16 cellular contexts compared by ENCODE assay signal in genomic region chr6:36788768-36789167, GRCh38. TPM values are rescaled to one million over a fixed set of nuclear protein-coding genes. Genes with fewer than 3 reads are reported as not detected.
DNase-seq lines count a peak whose midpoint lies in the region; ATAC-seq and TF ChIP-seq lines count a peak whose summit lies in the region.
"Had no signal": no experiment of that assay in that cellular context is flagged by ENCODE, and none has a peak within 500 bp of the region (broad histone marks: within the 10 kb centered on the region; RNA-seq: fewer than 3 reads in every experiment).

No MANE protein-coding gene starts in this region.

- no peaks in the 10 kb centered on the region for H3K9me2 ChIP-seq in Loucy (replicated peaks; ENCODE audit: low read depth, low read length)

- no CpG with 5 or more reads among the region's 4 CpGs for WGBS in neuronal stem cell (ENCODE audit: extremely low coverage in 2 of 2, insufficient read length in 2 of 2, insufficient replicate concordance in 1 of 2), 2 donors

- intact Hi-C loops in activated CD4-positive, alpha-beta T cell treated with anti-CD3 and anti-CD28 coated beads for 36 hours (cut with DNase I, micrococcal nuclease) = no loop called here
- intact Hi-C loops in Calu3 (cut with micrococcal nuclease; ENCODE audit: unreplicated experiment) = no loop called here

- H3K4me3 ChIP-seq in Loucy (ENCODE audit: low read length, poor library complexity, severe bottlenecking) (no peak overlapping the region), neuronal stem cell (ENCODE audit: low read length in 2 of 2) (no peak overlapping the region)
- H3K4me3 ChIP-seq: lung, skin epidermis had no signal

- no peak overlapping the region for H3K14ac ChIP-seq in neuronal stem cell (ENCODE audit: low read length)

- no peaks in the 10 kb centered on the region for H3K79me1 ChIP-seq in neuronal stem cell (ENCODE audit: low read depth, low read length)

- DNase-seq in activated CD4-positive, alpha-beta T cell treated with anti-CD3 and anti-CD28 coated beads for 36 hours = peak; percentile 63
- no peak for DNase-seq in activated CD4-positive, alpha-beta T cell treated with anti-CD3 and anti-CD28 coated beads, Interleukin-2, amount 50 U/mL, for 1 hour
- DNase-seq in dermis blood vessel endothelial cell = peak; percentile 29
- DNase-seq in neuronal stem cell (ENCODE audit: low spot score) = no peak
- DNase-seq in Calu3 = no peak
- DNase-seq: COR-L47, HFFc6, MV-4-11 had no signal

- H3K4me1 ChIP-seq in Loucy (ENCODE audit: insufficient read depth, low read length, poor library complexity, severe bottlenecking) = peaks cover 10% of the 10 kb centered on the region
- peaks cover 9 to 21% of the 10 kb centered on the region in 2 donors for H3K4me1 ChIP-seq in neuronal stem cell (ENCODE audit: control insufficient read depth in 2 of 2, insufficient read depth in 1 of 2, low read depth in 1 of 2, low read length in 2 of 2)

- H4K20me1 ChIP-seq in Loucy (ENCODE audit: insufficient read depth, low read length, poor library complexity, severe bottlenecking) = no peaks in the 10 kb centered on the region

- H3K4me2 ChIP-seq in Loucy (ENCODE audit: low read depth, low read length, poor library complexity, severe bottlenecking) (no peak overlapping the region), neuronal stem cell (ENCODE audit: insufficient read depth, low read length, poor library complexity, severe bottlenecking) (no peak overlapping the region)

- peak; percentile 55 for ATAC-seq in activated CD4-positive, alpha-beta T cell treated with anti-CD3 and anti-CD28 coated beads for 36 hours
- no peak for ATAC-seq in HG03469 (IDR thresholded peaks at IDR 0.05; ENCODE audit: unreplicated experiment)
- no peak for ATAC-seq in activated CD4-positive, CD25-positive, alpha-beta regulatory T cell treated with anti-CD3 and anti-CD28 coated beads, Interleukin-2, amount 50 U/mL, for 24 hours
- ATAC-seq: Panc1 had no signal

- H3K36me3 ChIP-seq in Loucy (ENCODE audit: insufficient read depth, low read length) = no peaks in the 10 kb centered on the region
- no peaks in the 10 kb centered on the region for H3K36me3 ChIP-seq in neuronal stem cell (replicated peaks in 1 of 2; ENCODE audit: control insufficient read depth in 2 of 2, insufficient read depth in 2 of 2, low read length in 2 of 2)
- H3K36me3 ChIP-seq: neutrophil had no signal

- no TSS peak for BruUV-seq in Calu3 (replicated peaks; lab: Mats Ljungman, UMichigan)

- no peak overlapping the region for H2BK12ac ChIP-seq in neuronal stem cell (ENCODE audit: low read length)

- no peaks in the 10 kb centered on the region for H3K36me3 Mint-ChIP-seq in activated CD4-positive, alpha-beta T cell treated with anti-CD3 and anti-CD28 coated beads for 36 hours (ENCODE audit: low read depth)
- no peaks in the 10 kb centered on the region for H3K36me3 Mint-ChIP-seq in Calu3 (ENCODE audit: insufficient read depth, unreplicated experiment)

- no peaks in the 10 kb centered on the region for H3K79me2 ChIP-seq in Loucy (ENCODE audit: insufficient read depth, low read length)

- no peak overlapping the region for H4K91ac ChIP-seq in neuronal stem cell (ENCODE audit: low read depth, low read length, poor library complexity)

- CTCF ChIA-PET in activated CD4-positive, alpha-beta T cell treated with anti-CD3 and anti-CD28 coated beads for 36 hours (lab: Charles Lee) = interaction anchor here (0.7 to 1.0 kb wide), 6 partner anchors 61 to 1493 kb away, joined by 3 to 4 read pairs (median 3); no protein-coding TSS in a partner anchor
- CTCF ChIA-PET in Calu3 (lab: Charles Lee) = no interaction called here

- H3K9ac ChIP-seq in Loucy (ENCODE audit: low read depth, low read length, poor library complexity, severe bottlenecking) = no peak overlapping the region
- no peak overlapping the region for H3K9ac ChIP-seq in neuronal stem cell (ENCODE audit: low read depth, low read length, poor library complexity)

- no peak overlapping the region for H2BK120ac ChIP-seq in neuronal stem cell (ENCODE audit: low read depth, low read length)

- no peak overlapping the region for H3K4ac ChIP-seq in neuronal stem cell (ENCODE audit: low read length)

- H3K27me3 ChIP-seq in Loucy (ENCODE audit: insufficient read depth, low read length, poor library complexity, severe bottlenecking) = no peaks in the 10 kb centered on the region
- peaks cover 0 to 13% (median 0%) of the 10 kb centered on the region in 3 experiments for H3K27me3 ChIP-seq in neuronal stem cell (ENCODE audit: control insufficient read depth in 3 of 3, insufficient read depth in 3 of 3, low read depth in 1 of 3, low read length in 3 of 3)

- no peak overlapping the region for H2BK5ac ChIP-seq in neuronal stem cell (ENCODE audit: low read length)

- TF ChIP-seq CTCF in Loucy (conservative IDR thresholded peaks at IDR 0.05; ENCODE audit: low read length) = no peak
- no peak for TF ChIP-seq CTCF in Calu3 (IDR thresholded peaks at IDR 0.05; ENCODE audit: unreplicated experiment)

- H3K18ac ChIP-seq in neuronal stem cell (ENCODE audit: low read length) = no peak overlapping the region

- no peaks in the 10 kb centered on the region for H3F3A ChIP-seq in Loucy (ENCODE audit: low read depth)

- H2AK5ac ChIP-seq in neuronal stem cell (ENCODE audit: low read depth, low read length) = no peak overlapping the region

- POLR2A ChIA-PET in activated CD4-positive, alpha-beta T cell treated with anti-CD3 and anti-CD28 coated beads for 36 hours (lab: Charles Lee) = no interaction called here

- H3K23ac ChIP-seq in neuronal stem cell (ENCODE audit: low read depth, low read length, poor library complexity) = no peak overlapping the region

- H3K9me3 Mint-ChIP-seq in activated CD4-positive, alpha-beta T cell treated with anti-CD3 and anti-CD28 coated beads for 36 hours (ENCODE audit: low read depth) = no peaks in the 10 kb centered on the region
- H3K9me3 Mint-ChIP-seq in Calu3 (ENCODE audit: low read depth, unreplicated experiment) = no peaks in the 10 kb centered on the region
- H3K9me3 Mint-ChIP-seq: HFFc6 had no signal

- peaks cover 7% of the 10 kb centered on the region for H3K27me3 Mint-ChIP-seq in activated CD4-positive, alpha-beta T cell treated with anti-CD3 and anti-CD28 coated beads for 36 hours
- peaks cover 77% of the 10 kb centered on the region for H3K27me3 Mint-ChIP-seq in Calu3 (ENCODE audit: unreplicated experiment)

- H3K4me1 Mint-ChIP-seq in activated CD4-positive, alpha-beta T cell treated with anti-CD3 and anti-CD28 coated beads for 36 hours = peaks cover 6% of the 10 kb centered on the region
- peaks cover 9% of the 10 kb centered on the region for H3K4me1 Mint-ChIP-seq in Calu3 (ENCODE audit: low read depth, unreplicated experiment)

- H3K27ac Mint-ChIP-seq in activated CD4-positive, alpha-beta T cell treated with anti-CD3 and anti-CD28 coated beads for 36 hours = no peak overlapping the region
- no peak overlapping the region for H3K27ac Mint-ChIP-seq in Calu3 (ENCODE audit: unreplicated experiment)
- H3K27ac Mint-ChIP-seq: HFFc6 had no signal

- peak overlapping the region; percentile 51 for H2AFZ ChIP-seq in Loucy (ENCODE audit: low read length)
- H2AFZ ChIP-seq in neuronal stem cell (ENCODE audit: low read length) = peak overlapping the region; percentile 46

- H2BK15ac ChIP-seq in neuronal stem cell (ENCODE audit: low read length) = no peak overlapping the region

- H4K8ac ChIP-seq in neuronal stem cell (ENCODE audit: low read depth, low read length) = no peak overlapping the region

- H3K4me3 Mint-ChIP-seq in activated CD4-positive, alpha-beta T cell treated with anti-CD3 and anti-CD28 coated beads for 36 hours = no peak overlapping the region
- H3K4me3 Mint-ChIP-seq in Calu3 (ENCODE audit: low read depth, unreplicated experiment) = no peak overlapping the region
- H3K4me3 Mint-ChIP-seq: HFFc6 had no signal

- H3K9me3 ChIP-seq in Loucy (ENCODE audit: insufficient read depth, low read depth, low read length) = no peaks in the 10 kb centered on the region
- no peaks in the 10 kb centered on the region for H3K9me3 ChIP-seq in neuronal stem cell (replicated peaks in 1 of 2; ENCODE audit: control insufficient read depth in 2 of 2, insufficient read depth in 1 of 2, low read depth in 1 of 2, low read length in 2 of 2)
- H3K9me3 ChIP-seq: neutrophil had no signal

- H3K27ac ChIP-seq in neuronal stem cell (replicated peaks; ENCODE audit: low read length) = no peak overlapping the region
- H3K27ac ChIP-seq: neutrophil had no signal

RNA-seq across cellular contexts. Expression of gene CPNE5, which starts 50.5 kb away (rescaled TPM):
- 1 to 10 TPM; 1.1 to 1.3 TPM for total RNA-seq in activated CD4-positive, alpha-beta T cell treated with anti-CD3 and anti-CD28 coated beads for 36 hours
- 12.9 and 14.0 TPM in 2 replicates for total RNA-seq in dermis blood vessel endothelial cell
- 1.1 TPM for polyA plus RNA-seq in neuronal stem cell (2013, experiment 1 of 2)
- polyA plus RNA-seq in neuronal stem cell (2013, experiment 2 of 2) = 1.3 TPM
- 0.12 TPM in 1 of 2 replicates, not detected in the other for total RNA-seq in Calu3 (2022)
- total RNA-seq: chondrocyte had no signal

Comparison
In these comparisons a context has a peak if more than half of its experiments do, and no peak if none do; other contexts are left out.
1. DNase-seq: peak in activated CD4-positive, alpha-beta T cell treated with anti-CD3 and anti-CD28 coated beads for 36 hours (single experiment) and dermis blood vessel endothelial cell (single experiment); none in activated CD4-positive, alpha-beta T cell treated with anti-CD3 and anti-CD28 coated beads, Interleukin-2, amount 50 U/mL, for 1 hour (single experiment), neuronal stem cell (single experiment) and Calu3 (single experiment).